13 cellular contexts compared by ENCODE assay signal in genomic region chr16:2040450-2041105, GRCh38. TPM values are rescaled to one million over a fixed set of nuclear protein-coding genes. Genes with fewer than 3 reads are reported as not detected.
DNase-seq lines count a peak whose midpoint lies in the region; ATAC-seq and TF ChIP-seq lines count a peak whose summit lies in the region.
"Had no signal": no experiment of that assay in that cellular context is flagged by ENCODE, and none has a peak within 500 bp of the region (broad histone marks: within the 10 kb centered on the region; RNA-seq: fewer than 3 reads in every experiment).

No MANE protein-coding gene starts in this region.

- 88% methylated on average over 20 of the region's 20 CpGs for WGBS in smooth muscle cell (ENCODE audit: low lambda C conversion rate)

- peak overlapping the region; percentile 71 for H3K4me2 ChIP-seq in smooth muscle cell

- H3K9me3 Mint-ChIP-seq in nephron progenitor cell = no peaks in the 10 kb centered on the region
- H3K9me3 Mint-ChIP-seq: activated CD4-positive, alpha-beta T cell treated with anti-CD3 and anti-CD28 coated beads, Interleukin-2, amount 10 ng/mL, durations not matched to agents 24 days and 14 days; CD4-positive, alpha-beta memory T cell had no signal

- TF ChIP-seq CTCF in smooth muscle cell (IDR thresholded peaks at IDR 0.05; ENCODE audit: borderline replicate concordance, insufficient read depth, poor library complexity, severe bottlenecking) (no peak), nephron progenitor cell (IDR thresholded peaks at IDR 0.05) (no peak)

- H2AFZ ChIP-seq in smooth muscle cell (ENCODE audit: low read depth) = no peak overlapping the region

- H3K9me3 ChIP-seq in smooth muscle cell (replicated peaks; ENCODE audit: low read depth) = no peaks in the 10 kb centered on the region

- H3K4me3 ChIP-seq in smooth muscle cell = no peak overlapping the region

- in situ Hi-C loops in G401 (cut with HindIII; ENCODE audit: low sequenced_read_pairs) = no loop called here

- H3K4me3 Mint-ChIP-seq in nephron progenitor cell = no peak overlapping the region
- H3K4me3 Mint-ChIP-seq: activated CD4-positive, alpha-beta T cell treated with anti-CD3 and anti-CD28 coated beads, Interleukin-2, amount 10 ng/mL, durations not matched to agents 24 days and 14 days; CD4-positive, alpha-beta memory T cell had no signal

- H3K4me1 Mint-ChIP-seq in nephron progenitor cell = peaks cover 32% of the 10 kb centered on the region
- H3K4me1 Mint-ChIP-seq: activated CD4-positive, alpha-beta T cell treated with anti-CD3 and anti-CD28 coated beads, Interleukin-2, amount 10 ng/mL, durations not matched to agents 24 days and 14 days had no signal

- no peaks in the 10 kb centered on the region for H3F3A ChIP-seq in smooth muscle cell (ENCODE audit: low read depth)

- ATAC-seq in left lobe of liver = peak; percentile 41

- no peaks in the 10 kb centered on the region for H4K20me1 ChIP-seq in smooth muscle cell (ENCODE audit: low read depth)

- no peaks in the 10 kb centered on the region for H3K36me3 Mint-ChIP-seq in nephron progenitor cell (ENCODE audit: low read depth)
- H3K36me3 Mint-ChIP-seq: CD4-positive, alpha-beta memory T cell had no signal

- H3K27me3 Mint-ChIP-seq in nephron progenitor cell (ENCODE audit: low read depth, poor library complexity) = no peaks in the 10 kb centered on the region
- H3K27me3 Mint-ChIP-seq: activated CD4-positive, alpha-beta T cell treated with anti-CD3 and anti-CD28 coated beads, Interleukin-2, amount 10 ng/mL, durations not matched to agents 24 days and 14 days; CD4-positive, alpha-beta memory T cell had no signal

- H3K36me3 ChIP-seq in smooth muscle cell (ENCODE audit: low read depth) = no peaks in the 10 kb centered on the region

- H3K27ac Mint-ChIP-seq in nephron progenitor cell = no peak overlapping the region
- H3K27ac Mint-ChIP-seq: activated CD4-positive, alpha-beta T cell treated with anti-CD3 and anti-CD28 coated beads, Interleukin-2, amount 10 ng/mL, durations not matched to agents 24 days and 14 days; CD4-positive, alpha-beta memory T cell had no signal

- DNase-seq in G401 (ENCODE audit: low spot score) (peak; percentile 49), SHP77 treated with DMSO at 0.1 percent for 48 hours (lab: John Stamatoyannopoulos, UW) (peak; percentile 48), left lobe of liver (ENCODE audit: low spot score) (peak; percentile 88), smooth muscle cell (lab: John Stamatoyannopoulos, UW; ENCODE audit: unreplicated experiment) (no peak), nephron progenitor cell (no peak), NCI-H187 (lab: John Stamatoyannopoulos, UW) (no peak), DMS153 treated with DMSO at 0.1 percent for 48 hours (lab: John Stamatoyannopoulos, UW; ENCODE audit: unreplicated experiment) (no peak), NK-92 (lab: John Stamatoyannopoulos, UW; ENCODE audit: unreplicated experiment) (no peak)
- DNase-seq: activated CD4-positive, alpha-beta T cell treated with anti-CD3 and anti-CD28 coated beads, Interleukin-2, amount 10 ng/mL, durations not matched to agents 24 days and 14 days; activated gamma-delta T cell; CD4-positive, alpha-beta memory T cell; H7; Karpas-422 had no signal

- H3K27me3 ChIP-seq in smooth muscle cell (ENCODE audit: low read depth) = no peaks in the 10 kb centered on the region

- no peak overlapping the region for H3K9ac ChIP-seq in smooth muscle cell (ENCODE audit: low read depth)

- peaks cover 12% of the 10 kb centered on the region for H3K4me1 ChIP-seq in smooth muscle cell (ENCODE audit: low read depth)

- H3K79me2 ChIP-seq in smooth muscle cell (ENCODE audit: low read depth) = no peaks in the 10 kb centered on the region

- peak overlapping the region; percentile 90 for H3K27ac ChIP-seq in smooth muscle cell (ENCODE audit: low read depth)

RNA-seq across cellular contexts. Expression of gene NTHL1, which starts 7.1 kb away (rescaled TPM):
- total RNA-seq in G401 (2014; rRNA removed; shearing (Covaris generic)) = 25.2 and 36.6 TPM in 2 replicates
- total RNA-seq in left lobe of liver (109 TPM), smooth muscle cell (14.6 and 23.8 TPM in 2 replicates)
- polyA plus RNA-seq in smooth muscle cell = 36.5 and 39.3 TPM in 2 replicates

RNA-seq across cellular contexts. Expression of gene TSC2, which starts 7.2 kb away (rescaled TPM):
- total RNA-seq in G401 (2014; rRNA removed; shearing (Covaris generic)) = 23.3 and 36.4 TPM in 2 replicates
- total RNA-seq in left lobe of liver (117 TPM), smooth muscle cell (29.7 and 64.5 TPM in 2 replicates)
- polyA plus RNA-seq in smooth muscle cell = 74.7 and 110 TPM in 2 replicates

RNA-seq across cellular contexts. Expression of gene NHERF2, which starts 13.9 kb away (rescaled TPM):
- total RNA-seq in G401 (2014; rRNA removed; shearing (Covaris generic)) = 20.5 and 28.9 TPM in 2 replicates
- total RNA-seq in left lobe of liver = 334 TPM
- 14.4 and 21.8 TPM in 2 replicates for total RNA-seq in smooth muscle cell
- polyA plus RNA-seq in smooth muscle cell = 40.2 and 56.8 TPM in 2 replicates

RNA-seq across cellular contexts. Expression of gene NPW, which starts 21.0 kb away (rescaled TPM):
- not detected in 2 replicates for total RNA-seq in G401 (2014; rRNA removed; shearing (Covaris generic))
- 8.5 TPM for total RNA-seq in left lobe of liver
- 13.1 and 30.9 TPM in 2 replicates for total RNA-seq in smooth muscle cell
- 185 and 193 TPM in 2 replicates for polyA plus RNA-seq in smooth muscle cell
- total RNA-seq: CD4-positive, alpha-beta memory T cell had no signal
- polyA plus RNA-seq: CD4-positive, alpha-beta memory T cell had no signal

RNA-seq across cellular contexts. Expression of gene ZNF598, which starts 31.0 kb away (rescaled TPM):
- 58.0 and 72.1 TPM in 2 replicates for total RNA-seq in G401 (2014; rRNA removed; shearing (Covaris generic))
- 29.9 TPM for total RNA-seq in left lobe of liver
- 23.2 and 27.2 TPM in 2 replicates for total RNA-seq in smooth muscle cell
- polyA plus RNA-seq in smooth muscle cell = 27.9 and 32.7 TPM in 2 replicates

Comparison
In these comparisons a context has a peak if more than half of its experiments do, and no peak if none do; other contexts are left out.
1. DNase-seq: peak in G401 (single experiment), SHP77 treated with DMSO at 0.1 percent for 48 hours (single experiment) and left lobe of liver (single experiment); none in smooth muscle cell (single experiment), nephron progenitor cell (single experiment), NCI-H187 (0 of 2), DMS153 treated with DMSO at 0.1 percent for 48 hours (single experiment) and NK-92 (single experiment).
2. RNA of gene NHERF2, which starts 13.9 kb away (total RNA-seq): 334 TPM in left lobe of liver (single experiment); 20.5 to 28.9 TPM in G401 and 14.4 to 21.8 TPM in smooth muscle cell; every median in the first group is over 10 times any median in the second.